ENCODE assay signal across 8 cellular contexts in genomic region chr11:111299111-111300026, GRCh38. TPM values are rescaled to one million over a fixed set of nuclear protein-coding genes. Genes with fewer than 3 reads are reported as not detected.
DNase-seq lines count a peak whose midpoint lies in the region; ATAC-seq, FAIRE-seq and TF ChIP-seq lines count a peak whose summit lies in the region.

No MANE protein-coding gene starts in this region.

- peak; percentile 81 for DNase-seq in Right ventricle myocardium inferior (ENCODE audit: missing footprints)
- no peak for DNase-seq in cardiac septum (ENCODE audit: low spot score)
- DNase-seq in HK-2 (ENCODE audit: unreplicated experiment): peak; percentile 10
- DNase-seq in GM12878 (ENCODE audit: low read depth, low spot score): no peak
- DNase-seq in gastrocnemius medialis: peak in 1 of 2 donors; percentile 25
- DNase-seq in T-helper 2 cell: no peak

- peak; percentile 90 for ATAC-seq in Right ventricle myocardium inferior
- ATAC-seq in GM12878: peak; percentile 88
- peak; percentile 77 to 81 for ATAC-seq in gastrocnemius medialis
- ATAC-seq in GM18520 (IDR thresholded peaks at IDR 0.05; ENCODE audit: unreplicated experiment): no peak

- no TSS peak for BruUV-seq in GM12878 (replicated peaks; lab: Mats Ljungman, UMichigan)

- POLR2A ChIA-PET in GM12878 (lab: Charles Lee): no interaction called here

- TF ChIP-seq EP300 in GM12878 (IDR thresholded peaks at IDR 0.05; ENCODE audit: borderline replicate concordance in 1 of 2, control insufficient read depth in 1 of 2, low read depth in 2 of 2, low read length in 2 of 2): no peak

- H3K36me3 ChIP-seq in GM12878 (ENCODE audit: control insufficient read depth in 2 of 2, insufficient read depth in 2 of 2, low read length in 1 of 2) (no peaks in the 10 kb centered on the region), gastrocnemius medialis (no peaks in the 10 kb centered on the region)

- CTCF ChIA-PET in GM12878 (lab: Yijun Ruan, JAX): interaction anchor here (0.8 to 4.4 kb wide), 4 partner anchors 120 to 128 kb away, joined by 3 to 21 read pairs (median 6); no protein-coding TSS in a partner anchor

- peak overlapping the region; percentile 71 for H3K4me3 ChIP-seq in GM12878
- H3K4me3 ChIP-seq in iPS-18c (ENCODE audit: insufficient read depth, low read depth, low read length): peak overlapping the region; percentile 86
- H3K4me3 ChIP-seq in gastrocnemius medialis: peak overlapping the region; percentile 60 to 75 (median 67)

- no peak for FAIRE-seq in GM12878 (lab: Jason Lieb, UNC)

- H3K27ac ChIP-seq in GM12878 (ENCODE audit: control insufficient read depth, insufficient read depth) (no peak overlapping the region), gastrocnemius medialis (peak overlapping the region; percentile 43 to 68 (median 58))

- RAD21 ChIA-PET in GM12878 (lab: Charles Lee; ENCODE audit: unreplicated experiment): interaction anchor here (0.6 to 0.8 kb wide), 2 partner anchors 124 to 500 kb away, joined by 3 to 5 read pairs; no protein-coding TSS in a partner anchor

- TF ChIP-seq CTCF in GM12878 (IDR thresholded peaks at IDR 0.05 in 2 of 3, conservative IDR thresholded peaks at IDR 0.05 in 1 of 3; ENCODE audit: control insufficient read depth in 2 of 3, extremely low read depth in 1 of 3, insufficient read depth in 1 of 3, low read depth in 3 of 3, low read length in 3 of 3) (peak; percentile 32 to 65 (median 44); a peak in 5 of 6 replicates), gastrocnemius medialis (IDR thresholded peaks at IDR 0.05 in 4 of 5, conservative IDR thresholded peaks at IDR 0.05 in 1 of 5) (peak in 4 of 5 experiments; percentile 38 to 67 (median 60))

- SMC1A ChIA-PET in GM12878 (lab: Charles Lee; ENCODE audit: uncharacterized antibody, unreplicated experiment): interaction anchor here (1.1 to 1.6 kb wide), 5 partner anchors 77 to 130 kb away, joined by 3 to 5 read pairs (median 4); no protein-coding TSS in a partner anchor

- H3K4me1 ChIP-seq in GM12878 (ENCODE audit: control insufficient read depth, insufficient read depth, low read length) (no peaks in the 10 kb centered on the region), gastrocnemius medialis (peaks cover 0 to 6% of the 10 kb centered on the region in 2 donors)

- no peaks in the 10 kb centered on the region for H3K79me2 ChIP-seq in GM12878 (ENCODE audit: control insufficient read depth, insufficient read depth, low read length)

- TF ChIP-seq RAD21 in GM12878 (IDR thresholded peaks at IDR 0.05; ENCODE audit: insufficient read depth, low read depth, low read length): peak; percentile 36; the same call in 1 of the 2 replicates

- H3K9ac ChIP-seq in GM12878 (ENCODE audit: control insufficient read depth, insufficient read depth, low read length): no peak overlapping the region; the same call in 1 of the 2 replicates

- no peaks in the 10 kb centered on the region for H4K20me1 ChIP-seq in GM12878 (ENCODE audit: control insufficient read depth, insufficient read depth)

- TF ChIP-seq POLR2A in GM12878 (IDR thresholded peaks at IDR 0.05; ENCODE audit: low read depth, low read length) (no peak), gastrocnemius medialis (IDR thresholded peaks at IDR 0.05) (no peak)

- H2AFZ ChIP-seq in GM12878 (ENCODE audit: control insufficient read depth, low read depth, low read length): peak overlapping the region; percentile 68

- H3K27me3 ChIP-seq in GM12878 (replicated peaks in 1 of 2; ENCODE audit: control insufficient read depth in 2 of 2, insufficient read depth in 2 of 2, low read length in 1 of 2) (peaks cover 0 to 7% of the 10 kb centered on the region in 2 experiments; a peak in 3 of 4 replicates), gastrocnemius medialis (no peaks in the 10 kb centered on the region)

- intact Hi-C loops in Right ventricle myocardium inferior (cut with DNase I) (no loop called here), cardiac septum (cut with DNase I) (loop anchor here (5.0 kb wide), 1 partner anchor 123 kb away; no protein-coding TSS in a partner anchor), GM12878 (cut with micrococcal nuclease; ENCODE audit: unreplicated experiment) (no loop called here), gastrocnemius medialis (cut with DNase I; ENCODE audit: low total_unique reads) (no loop called here)

- in situ Hi-C loops in GM12878 (cut with MboI) (no loop called here), gastrocnemius medialis (cut with MboI; ENCODE audit: low sequenced_read_pairs in 4 of 4) (no loop called here)

- peak overlapping the region; percentile 86 for H3K4me2 ChIP-seq in GM12878 (ENCODE audit: control insufficient read depth, insufficient read depth)

- H3K9me3 ChIP-seq in GM12878 (replicated peaks; ENCODE audit: control insufficient read depth, insufficient read depth, low read length): no peaks in the 10 kb centered on the region
- no peaks in the 10 kb centered on the region for H3K9me3 ChIP-seq in iPS-18c (ENCODE audit: control insufficient read depth, insufficient read depth, low read length)
- H3K9me3 ChIP-seq in gastrocnemius medialis: no peaks in the 10 kb centered on the region

- WGBS in GM12878 (ENCODE audit: insufficient coverage, insufficient replicate concordance, low lambda C conversion rate, missing lambda C conversion rate): 9% methylated on average over 70 of the region's 75 CpGs

TF ChIP-seq in GM12878, 131 proteins besides CTCF, POLR2A, EP300 and RAD21 (continues in another document):
- TF ChIP-seq SMC3 (IDR thresholded peaks at IDR 0.05; ENCODE audit: borderline replicate concordance, low read length) (0 out of 2 replicates have a peak, but pooled peaks have one; percentile 10), IKZF1 (conservative IDR thresholded peaks at IDR 0.05) (peak; percentile 71), KDM1A (IDR thresholded peaks at IDR 0.05; ENCODE audit: borderline replicate concordance) (no peak), SMARCA5 (IDR thresholded peaks at IDR 0.05) (peak; percentile 52; the same call in 1 of the 2 replicates), HDAC6 (IDR thresholded peaks at IDR 0.05; ENCODE audit: unreplicated experiment) (peak; percentile 21), RUNX3 (IDR thresholded peaks at IDR 0.05; ENCODE audit: low read length) (peak; percentile 18; the same call in 1 of the 2 replicates)

RNA-seq across cellular contexts. Expression of gene POU2AF3, which starts 1.0 kb away (rescaled TPM):
- total RNA-seq in Right ventricle myocardium inferior (0.65 TPM), cardiac septum (not detected), GM12878 (2014; rRNA removed) (0.17 TPM in 1 of 2 replicates, not detected in the other), GM12878 (2014; rRNA removed; fragmentation: Illumina TruSeq; extraction: Trizol) (not detected in 2 replicates), GM12878 (2021) (not detected in 2 replicates), gastrocnemius medialis (under 1 TPM in 3 of 4 donors, not detected in 1; 0.22 to 0.58 (median 0.46) TPM)
- not detected in 2 replicates for total RNA-seq in GM12878 (2013; cell fraction: nucleolus; rRNA removed)
- polyA plus RNA-seq in GM12878 (2011; ENCODE audit: low read depth): not detected
- polyA plus RNA-seq in GM12878 (2011; rRNA removed) (0.09 TPM in 1 of 2 replicates, not detected in the other), GM12878 (2014; fragmentation: Illumina TruSeq; extraction: Trizol) (not detected in 2 replicates), GM12878 (2014; fragmentation: Nextera tagmentation; extraction: Ambion mirVana) (not detected), GM12878 (2014; rRNA removed) (not detected in 2 replicates), GM12878 (2016; fragmentation: Nextera tagmentation; extraction: Ambion mirVana) (under 1 TPM in 1 of 2 experiments, not detected in 1; 0.17 TPM)
- 0.05 TPM in 1 of 2 replicates, not detected in the other for polyA plus RNA-seq in GM12878 (2011; cell fraction: cytosol; rRNA removed)
- polyA plus RNA-seq in GM12878 (2011; cell fraction: nucleus; rRNA removed): 0.45 TPM in 1 of 2 replicates, not detected in the other
- polyA plus RNA-seq in GM12878 (2012): 0.22 and 0.27 TPM in 2 replicates
- polyA minus RNA-seq in GM12878 (2011; rRNA and poly(A)+ RNA removed): not detected in 2 replicates
- polyA minus RNA-seq in GM12878 (2011; cell fraction: cytosol; rRNA and poly(A)+ RNA removed): not detected in 2 replicates
- not detected in 2 replicates for polyA minus RNA-seq in GM12878 (2011; cell fraction: nucleus; rRNA and poly(A)+ RNA removed)

RNA-seq across cellular contexts. Expression of gene POU2AF2, which starts 53.8 kb away (rescaled TPM):
- total RNA-seq in Right ventricle myocardium inferior (not detected), cardiac septum (not detected), GM12878 (2014; rRNA removed) (not detected in 2 replicates), GM12878 (2014; rRNA removed; fragmentation: Illumina TruSeq; extraction: Trizol) (not detected in 2 replicates), GM12878 (2021) (not detected in 2 replicates), gastrocnemius medialis (under 1 TPM in 3 of 4 donors, not detected in 1; 0.36 to 0.86 (median 0.51) TPM)
- not detected in 2 replicates for total RNA-seq in GM12878 (2013; cell fraction: nucleolus; rRNA removed)
- not detected for polyA plus RNA-seq in GM12878 (2011; ENCODE audit: low read depth)
- polyA plus RNA-seq in GM12878 (2011; rRNA removed) (not detected in 2 replicates), GM12878 (2014; fragmentation: Illumina TruSeq; extraction: Trizol) (not detected in 2 replicates), GM12878 (2014; fragmentation: Nextera tagmentation; extraction: Ambion mirVana) (not detected), GM12878 (2014; rRNA removed) (not detected in 2 replicates), GM12878 (2016; fragmentation: Nextera tagmentation; extraction: Ambion mirVana) (not detected)
- not detected in 2 replicates for polyA plus RNA-seq in GM12878 (2011; cell fraction: cytosol; rRNA removed)
- not detected in 2 replicates for polyA plus RNA-seq in GM12878 (2011; cell fraction: nucleus; rRNA removed)
- not detected in 2 replicates for polyA plus RNA-seq in GM12878 (2012)
- polyA minus RNA-seq in GM12878 (2011; rRNA and poly(A)+ RNA removed): not detected in 2 replicates
- not detected in 2 replicates for polyA minus RNA-seq in GM12878 (2011; cell fraction: cytosol; rRNA and poly(A)+ RNA removed)
- polyA minus RNA-seq in GM12878 (2011; cell fraction: nucleus; rRNA and poly(A)+ RNA removed): not detected in 2 replicates

Comparison
In these comparisons a context has a peak if more than half of its experiments do, and no peak if none do; other contexts are left out.
1. DNase-seq: peak in Right ventricle myocardium inferior (single experiment) and HK-2 (single experiment); none in cardiac septum (single experiment), GM12878 (single experiment) and T-helper 2 cell (0 of 5).
2. Peak in every context shown above with its lines, with median percentiles within 50 percentile points of each other: H3K4me3 ChIP-seq.